Comparison of ENCODE assay signal across 8 cellular contexts in the genomic region with DNA sequence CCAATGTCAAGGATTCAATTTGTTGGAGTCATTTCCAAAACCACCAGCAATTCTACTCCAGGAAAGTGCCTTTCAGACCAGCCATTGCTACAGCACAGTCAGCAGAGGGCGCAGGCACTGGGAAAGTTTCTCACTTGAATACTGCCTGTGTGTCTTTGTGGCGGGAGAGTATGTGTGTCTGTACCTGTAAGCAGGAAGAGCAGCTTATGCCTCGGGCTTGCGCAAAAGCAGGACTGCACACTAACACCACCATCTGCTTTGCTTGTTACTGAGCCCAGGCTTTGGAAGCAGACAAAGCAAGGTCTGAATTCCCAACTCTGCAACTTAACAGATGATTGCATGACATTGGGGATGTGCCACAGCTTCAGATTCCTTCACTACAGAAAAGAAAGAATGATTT. TPM values are rescaled to one million over a fixed set of nuclear protein-coding genes. Genes with fewer than 3 reads are reported as not detected.
DNase-seq lines count a peak whose midpoint lies in the region; ATAC-seq and TF ChIP-seq lines count a peak whose summit lies in the region.

No MANE protein-coding gene starts in this region.

- peak overlapping the region in 1 of 10 donors; percentile 43 for H3K4me3 Mint-ChIP-seq in naive thymus-derived CD8-positive, alpha-beta T cell

- H3K36me3 Mint-ChIP-seq in naive thymus-derived CD8-positive, alpha-beta T cell = no peaks in the 10 kb centered on the region

- TF ChIP-seq EP300 in Ishikawa (IDR thresholded peaks at IDR 0.05; ENCODE audit: borderline replicate concordance) (peak; percentile 25; the same call in 1 of the 2 replicates), stomach (IDR thresholded peaks at IDR 0.05) (no peak)

- peaks cover 4 to 24% (median 14%) of the 10 kb centered on the region in 5 donors for H3K27me3 Mint-ChIP-seq in naive thymus-derived CD8-positive, alpha-beta T cell

- DNase-seq in C1 segment of cervical spinal cord (lab: John Stamatoyannopoulos, UW) = peak in 9 of 14 donors; percentile 17 to 87 (median 31)
- peak; percentile 86 for DNase-seq in NT2/D1 (ENCODE audit: low read depth, low spot score)
- peak; percentile 61 for DNase-seq in activated CD8-positive, alpha-beta memory T cell treated with anti-CD3 and anti-CD28 coated beads, Interleukin-2, amount 50 U/mL, for 4 hours
- DNase-seq in epithelial cell of proximal tubule (ENCODE audit: low read depth) = peak; percentile 56
- peak; percentile 26 to 80 (median 51) for DNase-seq in naive thymus-derived CD8-positive, alpha-beta T cell
- peak; percentile 82 for DNase-seq in stomach

- POLR2A ChIA-PET in naive thymus-derived CD8-positive, alpha-beta T cell (lab: Charles Lee) = interaction anchor here (0.6 kb wide), 1 partner anchor 889 kb away, joined by 3 read pairs; no protein-coding TSS in a partner anchor

- no peaks in the 10 kb centered on the region for H3K9me3 Mint-ChIP-seq in naive thymus-derived CD8-positive, alpha-beta T cell

- H3K27ac Mint-ChIP-seq in naive thymus-derived CD8-positive, alpha-beta T cell = peak overlapping the region in 1 of 10 donors; percentile 6

- H3K4me3 ChIP-seq in NT2/D1 (ENCODE audit: insufficient read length, low read depth) (no peak overlapping the region), epithelial cell of proximal tubule (ENCODE audit: low read depth, low read length) (no peak overlapping the region), stomach (no peak overlapping the region)

- H3K27me3 ChIP-seq in NT2/D1 (ENCODE audit: insufficient read depth, insufficient read length) = no peaks in the 10 kb centered on the region
- no peaks in the 10 kb centered on the region for H3K27me3 ChIP-seq in stomach

- TF ChIP-seq CTCF in epithelial cell of proximal tubule (conservative IDR thresholded peaks at IDR 0.05; ENCODE audit: low read depth, low read length) (peak; percentile 97), stomach (IDR thresholded peaks at IDR 0.05) (peak in 5 of 7 experiments; percentile 44 to 88 (median 68))

- no peak overlapping the region for H3K9ac ChIP-seq in NT2/D1 (ENCODE audit: insufficient read length, low read depth)

- peaks cover 7 to 32% (median 12%) of the 10 kb centered on the region in 4 donors for H3K4me1 Mint-ChIP-seq in naive thymus-derived CD8-positive, alpha-beta T cell

- H3K4me1 ChIP-seq in NT2/D1 (ENCODE audit: insufficient read depth, insufficient read length) (no peaks in the 10 kb centered on the region), stomach (peaks cover 5 to 28% (median 16%) of the 10 kb centered on the region in 4 donors)

- no peaks in the 10 kb centered on the region for H3K36me3 ChIP-seq in NT2/D1 (ENCODE audit: insufficient read depth, insufficient read length, low read length)
- H3K36me3 ChIP-seq in stomach = no peaks in the 10 kb centered on the region

- no peak overlapping the region for H3K27ac ChIP-seq in stomach

- H3K9me3 ChIP-seq in NT2/D1 (ENCODE audit: insufficient read depth, low read length) = peaks cover 6% of the 10 kb centered on the region; the same call in 1 of the 2 replicates
- H3K9me3 ChIP-seq in stomach = no peaks in the 10 kb centered on the region

- TF ChIP-seq POLR2A in stomach (IDR thresholded peaks at IDR 0.05) = no peak

- intact Hi-C loops in stomach (cut with DNase I; ENCODE audit: low total_unique reads) = no loop called here

- ATAC-seq in GM19395 (IDR thresholded peaks at IDR 0.05; ENCODE audit: unreplicated experiment) = peak; percentile 83
- peak; percentile 88 to 94 for ATAC-seq in naive thymus-derived CD8-positive, alpha-beta T cell

- peak; percentile 86 for TF ChIP-seq RAD21 in Ishikawa (IDR thresholded peaks at IDR 0.05; ENCODE audit: low read depth)

- 2 to 8% (median 4%) methylated on average over 4 of the region's 4 CpGs for WGBS in stomach, 5 donors

TF ChIP-seq in Ishikawa, 13 proteins besides CTCF, POLR2A, EP300 and RAD21:
- TF ChIP-seq, protein P1, sequence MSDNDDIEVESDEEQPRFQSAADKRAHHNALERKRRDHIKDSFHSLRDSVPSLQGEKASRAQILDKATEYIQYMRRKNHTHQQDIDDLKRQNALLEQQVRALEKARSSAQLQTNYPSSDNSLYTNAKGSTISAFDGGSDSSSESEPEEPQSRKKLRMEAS (IDR thresholded peaks at IDR 0.05) = peak; percentile 80
- TF ChIP-seq ZBTB7A (IDR thresholded peaks at IDR 0.05; ENCODE audit: low read depth) = no peak
- TF ChIP-seq YY1 (IDR thresholded peaks at IDR 0.05; ENCODE audit: low read depth) = peak; percentile 72
- 0 out of 2 replicates have a peak, but pooled peaks have one; percentile 22 for TF ChIP-seq FOXM1 (IDR thresholded peaks at IDR 0.05; ENCODE audit: borderline replicate concordance, low read depth)
- 0 out of 2 replicates have a peak, but pooled peaks have one; percentile 10 for TF ChIP-seq NFIC (IDR thresholded peaks at IDR 0.05)
- no peak for TF ChIP-seq USF1 (IDR thresholded peaks at IDR 0.05)
- TF ChIP-seq TCF12 (IDR thresholded peaks at IDR 0.05; ENCODE audit: low read depth) = peak; percentile 16; the same call in 1 of the 2 replicates
- no peak for TF ChIP-seq CREB1 (IDR thresholded peaks at IDR 0.05; ENCODE audit: low read depth)
- TF ChIP-seq CEBPB (IDR thresholded peaks at IDR 0.05) = peak; percentile 81
- TF ChIP-seq, protein P2, sequence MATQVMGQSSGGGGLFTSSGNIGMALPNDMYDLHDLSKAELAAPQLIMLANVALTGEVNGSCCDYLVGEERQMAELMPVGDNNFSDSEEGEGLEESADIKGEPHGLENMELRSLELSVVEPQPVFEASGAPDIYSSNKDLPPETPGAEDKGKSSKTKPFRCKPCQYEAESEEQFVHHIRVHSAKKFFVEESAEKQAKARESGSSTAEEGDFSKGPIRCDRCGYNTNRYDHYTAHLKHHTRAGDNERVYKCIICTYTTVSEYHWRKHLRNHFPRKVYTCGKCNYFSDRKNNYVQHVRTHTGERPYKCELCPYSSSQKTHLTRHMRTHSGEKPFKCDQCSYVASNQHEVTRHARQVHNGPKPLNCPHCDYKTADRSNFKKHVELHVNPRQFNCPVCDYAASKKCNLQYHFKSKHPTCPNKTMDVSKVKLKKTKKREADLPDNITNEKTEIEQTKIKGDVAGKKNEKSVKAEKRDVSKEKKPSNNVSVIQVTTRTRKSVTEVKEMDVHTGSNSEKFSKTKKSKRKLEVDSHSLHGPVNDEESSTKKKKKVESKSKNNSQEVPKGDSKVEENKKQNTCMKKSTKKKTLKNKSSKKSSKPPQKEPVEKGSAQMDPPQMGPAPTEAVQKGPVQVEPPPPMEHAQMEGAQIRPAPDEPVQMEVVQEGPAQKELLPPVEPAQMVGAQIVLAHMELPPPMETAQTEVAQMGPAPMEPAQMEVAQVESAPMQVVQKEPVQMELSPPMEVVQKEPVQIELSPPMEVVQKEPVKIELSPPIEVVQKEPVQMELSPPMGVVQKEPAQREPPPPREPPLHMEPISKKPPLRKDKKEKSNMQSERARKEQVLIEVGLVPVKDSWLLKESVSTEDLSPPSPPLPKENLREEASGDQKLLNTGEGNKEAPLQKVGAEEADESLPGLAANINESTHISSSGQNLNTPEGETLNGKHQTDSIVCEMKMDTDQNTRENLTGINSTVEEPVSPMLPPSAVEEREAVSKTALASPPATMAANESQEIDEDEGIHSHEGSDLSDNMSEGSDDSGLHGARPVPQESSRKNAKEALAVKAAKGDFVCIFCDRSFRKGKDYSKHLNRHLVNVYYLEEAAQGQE (IDR thresholded peaks at IDR 0.05; ENCODE audit: low read depth) = no peak
- no peak for TF ChIP-seq EGR1 (IDR thresholded peaks at IDR 0.05)
- TF ChIP-seq TEAD4 (IDR thresholded peaks at IDR 0.05) = peak; percentile 43; the same call in 1 of the 2 replicates
- TF ChIP-seq TAF1 (IDR thresholded peaks at IDR 0.05; ENCODE audit: low read depth) = no peak
TF ChIP-seq in Ishikawa: peak in this region for 7.

RNA-seq across cellular contexts. Expression of gene CTSE, which starts 7.0 kb away (rescaled TPM):
- total RNA-seq in epithelial cell of proximal tubule (0.22 TPM in 1 of 2 replicates, not detected in the other), stomach (100 to 1,000 TPM in 3 of 5 donors, 10 to 100 TPM in 1, 1 to 10 TPM in 1; 6.7 to 966 (median 142) TPM)
- total RNA-seq in naive thymus-derived CD8-positive, alpha-beta T cell = not detected
- not detected for polyA plus RNA-seq in naive thymus-derived CD8-positive, alpha-beta T cell
- 100 to 1,000 TPM in 2 of 3 donors, 10 to 100 TPM in 1; 40.2 to 361 (median 133) TPM for polyA plus RNA-seq in stomach

RNA-seq across cellular contexts. Expression of gene RHEX, which starts 22.3 kb away (rescaled TPM):
- total RNA-seq in epithelial cell of proximal tubule (0.29 and 0.58 TPM in 2 replicates), stomach (1 to 10 TPM in 1 of 5 donors, under 1 TPM in 2, not detected in 2; 0.87 to 3.1 (median 0.89) TPM)
- total RNA-seq in naive thymus-derived CD8-positive, alpha-beta T cell = under 1 TPM in 1 of 2 experiments, not detected in 1; 0.52 TPM
- polyA plus RNA-seq in naive thymus-derived CD8-positive, alpha-beta T cell = not detected
- polyA plus RNA-seq in stomach = 10 to 100 TPM in 1 of 3 donors, 1 to 10 TPM in 1, under 1 TPM in 1; 0.83 to 10.5 (median 2.4) TPM

RNA-seq across cellular contexts. Expression of gene RAB7B, which starts 27.5 kb away (rescaled TPM):
- total RNA-seq in epithelial cell of proximal tubule (not detected in 2 replicates), stomach (10 to 100 TPM in 1 of 5 donors, 1 to 10 TPM in 2, under 1 TPM in 1, not detected in 1; 0.89 to 14.0 (median 4.6) TPM)
- total RNA-seq in naive thymus-derived CD8-positive, alpha-beta T cell = not detected
- not detected for polyA plus RNA-seq in naive thymus-derived CD8-positive, alpha-beta T cell
- 1 to 10 TPM; 3.4 to 8.2 (median 6.2) TPM for polyA plus RNA-seq in stomach

Comparison
In these comparisons a context has a peak if more than half of its experiments do, and no peak if none do; other contexts are left out.
1. DNase-seq: peak in every context shown above with its lines; median percentile 86 in NT2/D1; 82 in stomach; 61 in activated CD8-positive, alpha-beta memory T cell treated with anti-CD3 and anti-CD28 coated beads, Interleukin-2, amount 50 U/mL, for 4 hours; 56 in epithelial cell of proximal tubule; 51 in naive thymus-derived CD8-positive, alpha-beta T cell; 31 in C1 segment of cervical spinal cord.